In the genomic region with DNA sequence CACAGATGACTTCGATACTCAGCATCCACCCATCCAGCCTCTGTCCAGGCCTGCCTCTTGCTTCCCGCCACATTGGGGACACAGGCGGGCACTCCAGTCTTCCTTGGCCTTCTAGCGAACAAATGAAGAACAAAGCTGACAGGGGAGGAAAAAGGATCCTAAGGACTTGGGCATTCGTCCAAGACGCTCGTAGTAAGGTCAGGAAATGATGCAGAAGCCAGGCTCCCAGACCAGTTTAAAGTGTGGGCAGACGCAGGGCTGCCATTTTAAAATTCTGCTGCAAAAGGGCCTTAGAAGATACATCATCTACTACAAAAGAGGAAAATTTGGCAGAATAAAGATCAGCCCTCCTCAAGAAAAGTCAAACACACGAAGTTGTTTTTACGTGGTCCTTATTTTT, we compare ENCODE assay signal across 1 cellular context.
TF ChIP-seq lines count a peak whose summit lies in the region.

No MANE protein-coding gene starts in this region.

TF ChIP-seq in A549, 52 proteins besides CTCF, POLR2A, EP300 and RAD21:
- TF ChIP-seq KDM1A (IDR thresholded peaks at IDR 0.05; ENCODE audit: low read depth) (no peak), PHF8 (IDR thresholded peaks at IDR 0.05; ENCODE audit: borderline replicate concordance, low read depth) (no peak), MYC (IDR thresholded peaks at IDR 0.05; ENCODE audit: borderline replicate concordance, low read length) (no peak), TP53 (CRISPR knock-in tag; IDR thresholded peaks at IDR 0.05) (no peak), FOXS1 (CRISPR knock-in tag; IDR thresholded peaks at IDR 0.05) (no peak), CHD2 (IDR thresholded peaks at IDR 0.05; ENCODE audit: low read length, partially characterized antibody) (no peak), TFCP2L1 (CRISPR knock-in tag; IDR thresholded peaks at IDR 0.05) (no peak), JUNB (IDR thresholded peaks at IDR 0.05) (no peak), EHMT2 (IDR thresholded peaks at IDR 0.05; ENCODE audit: low read depth) (no peak), EHF (CRISPR knock-in tag; IDR thresholded peaks at IDR 0.05) (no peak), KDM5A (IDR thresholded peaks at IDR 0.05) (no peak), RFX5 (IDR thresholded peaks at IDR 0.05) (no peak), ZC3H11A (IDR thresholded peaks at IDR 0.05) (no peak)
- TF ChIP-seq, protein P1, sequence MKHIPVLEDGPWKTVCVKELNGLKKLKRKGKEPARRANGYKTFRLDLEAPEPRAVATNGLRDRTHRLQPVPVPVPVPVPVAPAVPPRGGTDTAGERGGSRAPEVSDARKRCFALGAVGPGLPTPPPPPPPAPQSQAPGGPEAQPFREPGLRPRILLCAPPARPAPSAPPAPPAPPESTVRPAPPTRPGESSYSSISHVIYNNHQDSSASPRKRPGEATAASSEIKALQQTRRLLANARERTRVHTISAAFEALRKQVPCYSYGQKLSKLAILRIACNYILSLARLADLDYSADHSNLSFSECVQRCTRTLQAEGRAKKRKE (CRISPR knock-in tag; IDR thresholded peaks at IDR 0.05; ENCODE audit: low read depth), result no peak
- TF ChIP-seq, protein P2, sequence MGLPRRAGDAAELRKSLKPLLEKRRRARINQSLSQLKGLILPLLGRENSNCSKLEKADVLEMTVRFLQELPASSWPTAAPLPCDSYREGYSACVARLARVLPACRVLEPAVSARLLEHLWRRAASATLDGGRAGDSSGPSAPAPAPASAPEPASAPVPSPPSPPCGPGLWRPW (IDR thresholded peaks at IDR 0.05), result no peak
